In genomic region chr5:10656176-10656830, GRCh38 we compare ENCODE assay signal across 26 cellular contexts.
DNase-seq lines count a peak whose midpoint lies in the region; ATAC-seq, FAIRE-seq and TF ChIP-seq lines count a peak whose summit lies in the region.
"Had no signal": no experiment of that assay in that cellular context is flagged by ENCODE, and none has a peak within 500 bp of the region (broad histone marks: within the 10 kb centered on the region; RNA-seq: fewer than 3 reads in every experiment).

No MANE protein-coding gene starts in this region.

- ATAC-seq in IMR-90 (ENCODE audit: low read depth) (peak; percentile 16; the same call in 1 of the 2 replicates), GM19452 (IDR thresholded peaks at IDR 0.05; ENCODE audit: unreplicated experiment) (no peak), GM21786 (IDR thresholded peaks at IDR 0.05; ENCODE audit: unreplicated experiment) (no peak)
- ATAC-seq: heart left ventricle had no signal

- peaks cover 10% of the 10 kb centered on the region for H3K9me1 ChIP-seq in IMR-90 (ENCODE audit: insufficient read depth, low read length)

- no peak overlapping the region for H3K4me3 Mint-ChIP-seq in CD14-positive monocyte
- H3K4me3 Mint-ChIP-seq: activated CD4-positive, alpha-beta memory T cell treated with anti-CD3 and anti-CD28 coated beads, Interleukin-2, amount 10 ng/mL, durations not matched to agents 7 days and 5 days; CD4-positive, CD25-positive, alpha-beta regulatory T cell; endodermal cell; nephron had no signal

- no peaks in the 10 kb centered on the region for H3K36me3 Mint-ChIP-seq in CD14-positive monocyte

- H3K23me2 ChIP-seq in H1 (ENCODE audit: low read depth, low read length) = 0 out of 2 replicates have a peak, but pooled peaks cover 2% of the 10 kb centered on the region

- H4K5ac ChIP-seq in IMR-90 (ENCODE audit: low read depth, low read length) = no peak overlapping the region
- peak overlapping the region; percentile 1 for H4K5ac ChIP-seq in H1 (ENCODE audit: insufficient read length, low read depth, low read length)

- dilution Hi-C loops in IMR-90 (cut with HindIII; ENCODE audit: low sequenced_read_pairs, unreplicated experiment) = no loop called here

- H3K9me3 Mint-ChIP-seq in CD14-positive monocyte = no peaks in the 10 kb centered on the region
- H3K9me3 Mint-ChIP-seq: nephron had no signal

- H3K4me2 ChIP-seq in IMR-90 (ENCODE audit: low read depth, low read length) (no peak overlapping the region), H1 (ENCODE audit: insufficient read depth in 1 of 2, low read depth in 2 of 2, low read length in 2 of 2) (no peak overlapping the region), neuronal stem cell (ENCODE audit: insufficient read depth, low read length, poor library complexity, severe bottlenecking) (no peak overlapping the region)

- H4K8ac ChIP-seq in IMR-90 (ENCODE audit: low read depth in 2 of 2, low read length in 2 of 2) (no peak overlapping the region), H1 (ENCODE audit: extremely low read depth, insufficient read depth, low read length) (no peak overlapping the region), neuronal stem cell (ENCODE audit: low read depth, low read length) (no peak overlapping the region)

- DNase-seq in CD14-positive monocyte (ENCODE audit: low spot score) = peak; percentile 10
- DNase-seq in IMR-90 = peak; percentile 54
- DNase-seq in H1 (ENCODE audit: low read depth in 1 of 2, low spot score in 2 of 2) = no peak
- no peak for DNase-seq in neuronal stem cell (ENCODE audit: low spot score)
- no peak for DNase-seq in RCC 7860 (ENCODE audit: low spot score)
- DNase-seq in AML-193 (lab: John Stamatoyannopoulos, UW) = no peak
- DNase-seq: activated CD4-positive, alpha-beta memory T cell treated with anti-CD3 and anti-CD28 coated beads, Interleukin-2, amount 10 ng/mL, durations not matched to agents 7 days and 5 days; activated CD4-positive, CD25-positive, alpha-beta regulatory T cell; adrenal gland; CD4-positive, CD25-positive, alpha-beta regulatory T cell; cortex of kidney; DMS 273 treated with DMSO at 0.1 percent for 48 hours; heart left ventricle; left ventricle myocardium inferior; NCI-H1105 treated with DMSO at 0.1 percent for 48 hours; NCI-H2171 treated with DMSO at 0.1 percent for 48 hours; NCI-H526; stimulated activated CD8-positive, alpha-beta memory T cell treated with anti-CD3 and anti-CD28 coated beads, Interleukin-4, amount 100 ng/mL, for 48 hours; T1000 had no signal

- H2BK12ac ChIP-seq in H1 (ENCODE audit: low read depth, low read length) (peak overlapping the region; percentile 87; the same call in 1 of the 2 replicates), neuronal stem cell (ENCODE audit: low read length) (no peak overlapping the region)

- no peak overlapping the region for H2AFZ ChIP-seq in IMR-90 (replicated peaks; ENCODE audit: low read length, poor library complexity)
- H2AFZ ChIP-seq in H1 (ENCODE audit: low read length) = no peak overlapping the region
- no peak overlapping the region for H2AFZ ChIP-seq in neuronal stem cell (ENCODE audit: low read length)
- H2AFZ ChIP-seq: parathyroid adenoma had no signal

- CTCF ChIA-PET in IMR-90 (lab: Yijun Ruan, JAX) = interaction anchor here (1.5 kb wide), 1 partner anchor 526 kb away, joined by 3 read pairs; no protein-coding TSS in a partner anchor
- CTCF ChIA-PET in H1 (lab: Charles Lee; ENCODE audit: partially characterized antibody) = interaction anchor here (0.6 to 2.1 kb wide), 13 partner anchors 9 to 240 kb away, joined by 3 to 9 read pairs (median 4); no protein-coding TSS in a partner anchor

- POLR2A ChIA-PET in IMR-90 (lab: Charles Lee; ENCODE audit: unreplicated experiment) = no interaction called here
- POLR2A ChIA-PET in H1 (lab: Charles Lee; ENCODE audit: partially characterized antibody) = interaction anchor here (0.6 kb wide), 1 partner anchor 10 kb away, joined by 3 read pairs; no protein-coding TSS in a partner anchor

- peaks cover 0 to 2% (median 0%) of the 10 kb centered on the region in 3 donors for H3K27me3 Mint-ChIP-seq in CD14-positive monocyte (ENCODE audit: low read depth in 3 of 3)
- H3K27me3 Mint-ChIP-seq: activated CD4-positive, alpha-beta memory T cell treated with anti-CD3 and anti-CD28 coated beads, Interleukin-2, amount 10 ng/mL, durations not matched to agents 7 days and 5 days; CD4-positive, CD25-positive, alpha-beta regulatory T cell had no signal

- H3K56ac ChIP-seq in IMR-90 (ENCODE audit: extremely low read depth, insufficient read depth, low read length) (no peak overlapping the region), H1 (replicated peaks; ENCODE audit: insufficient read length, low read depth, low read length) (no peak overlapping the region)

- no peak overlapping the region for H3K4me3 ChIP-seq in IMR-90 (ENCODE audit: insufficient read depth, low read depth, low read length)
- no peak overlapping the region for H3K4me3 ChIP-seq in H1 (ENCODE audit: extremely low read depth in 1 of 4, insufficient read depth in 2 of 4, low read depth in 3 of 4, low read length in 4 of 4)
- H3K4me3 ChIP-seq in neuronal stem cell (ENCODE audit: low read length in 2 of 2) = peak overlapping the region in 1 of 2 donors; percentile 8
- H3K4me3 ChIP-seq: adrenal gland, cardiac muscle cell, heart left ventricle, left ventricle myocardium inferior, vagina had no signal

- H3K27ac ChIP-seq in IMR-90 (ENCODE audit: insufficient read depth, low read length) = no peak overlapping the region
- H3K27ac ChIP-seq in H1 (ENCODE audit: low read depth, low read length) = no peak overlapping the region; the same call in 1 of the 2 replicates
- no peak overlapping the region for H3K27ac ChIP-seq in neuronal stem cell (replicated peaks; ENCODE audit: low read length)
- H3K27ac ChIP-seq: adrenal gland, cardiac muscle cell, heart left ventricle, left ventricle myocardium inferior, parathyroid adenoma, vagina had no signal

- peaks cover 0 to 15% of the 10 kb centered on the region in 2 experiments; a peak in 2 of 4 replicates for H3K79me1 ChIP-seq in IMR-90 (ENCODE audit: low read depth in 1 of 2, low read length in 2 of 2)
- H3K79me1 ChIP-seq in H1 (ENCODE audit: low read depth, low read length) = peaks cover 4% of the 10 kb centered on the region; the same call in 1 of the 2 replicates
- H3K79me1 ChIP-seq in neuronal stem cell (ENCODE audit: low read depth, low read length) = peaks cover 2% of the 10 kb centered on the region

- H4K20me1 ChIP-seq in IMR-90 (ENCODE audit: insufficient read depth, low read length) = peaks cover 28% of the 10 kb centered on the region
- H4K20me1 ChIP-seq in H1 (replicated peaks in 1 of 2; ENCODE audit: control insufficient read depth in 1 of 2, insufficient read depth in 2 of 2, low read length in 2 of 2) = peaks cover 0 to 3% of the 10 kb centered on the region in 2 experiments

- H3K4ac ChIP-seq in IMR-90 (ENCODE audit: low read depth, low read length) = no peak overlapping the region
- H3K4ac ChIP-seq in H1 (replicated peaks; ENCODE audit: insufficient read length, low read depth, low read length) = no peak overlapping the region
- H3K4ac ChIP-seq in neuronal stem cell (ENCODE audit: low read length) = no peak overlapping the region

- in situ Hi-C loops in IMR-90 (cut with MboI; ENCODE audit: low sequenced_read_pairs) = no loop called here

- intact Hi-C loops in CD14-positive monocyte (cut with micrococcal nuclease) (no loop called here), IMR-90 (cut with micrococcal nuclease) (no loop called here)

- H3K9me3 ChIP-seq in IMR-90 (ENCODE audit: control insufficient read depth, insufficient read depth, low read length) = no peaks in the 10 kb centered on the region; the same call in 1 of the 2 replicates
- no peaks in the 10 kb centered on the region for H3K9me3 ChIP-seq in H1 (ENCODE audit: insufficient read depth in 2 of 2, low read depth in 1 of 2, low read length in 1 of 2)
- H3K9me3 ChIP-seq in neuronal stem cell (replicated peaks in 1 of 2; ENCODE audit: control insufficient read depth in 2 of 2, insufficient read depth in 1 of 2, low read depth in 1 of 2, low read length in 2 of 2) = no peaks in the 10 kb centered on the region
- H3K9me3 ChIP-seq: adrenal gland, heart left ventricle, vagina had no signal

- H3K4me1 ChIP-seq in IMR-90 (ENCODE audit: control insufficient read depth, insufficient read depth, low read length) (peaks cover 2% of the 10 kb centered on the region; the same call in 1 of the 2 replicates), H1 (replicated peaks in 1 of 4; ENCODE audit: control insufficient read depth in 3 of 4, insufficient read depth in 4 of 4, low read length in 3 of 4) (peaks cover 2 to 13% (median 6%) of the 10 kb centered on the region in 4 experiments), neuronal stem cell (ENCODE audit: control insufficient read depth in 2 of 2, insufficient read depth in 1 of 2, low read depth in 1 of 2, low read length in 2 of 2) (peaks cover 8 to 10% of the 10 kb centered on the region in 2 donors)
- H3K4me1 ChIP-seq: adrenal gland, parathyroid adenoma had no signal

- no peak for TF ChIP-seq EP300 in H1 (IDR thresholded peaks at IDR 0.05; ENCODE audit: borderline replicate concordance in 1 of 2, low read depth in 2 of 2, low read length in 2 of 2)

- H3K27ac Mint-ChIP-seq in CD14-positive monocyte = no peak overlapping the region
- H3K27ac Mint-ChIP-seq: activated CD4-positive, alpha-beta memory T cell treated with anti-CD3 and anti-CD28 coated beads, Interleukin-2, amount 10 ng/mL, durations not matched to agents 7 days and 5 days; endodermal cell; nephron had no signal

- no peak overlapping the region for H4K91ac ChIP-seq in IMR-90 (ENCODE audit: insufficient read depth, low read depth, low read length)
- no peak overlapping the region for H4K91ac ChIP-seq in H1 (replicated peaks; ENCODE audit: insufficient read length, low read length)
- H4K91ac ChIP-seq in neuronal stem cell (ENCODE audit: low read depth, low read length, poor library complexity) = peak overlapping the region; percentile 6

- no peaks in the 10 kb centered on the region; a peak in 1 of 4 replicates for H3K79me2 ChIP-seq in H1 (ENCODE audit: control insufficient read depth in 1 of 2, insufficient read depth in 2 of 2, low read length in 2 of 2)
- H3K79me2 ChIP-seq: parathyroid adenoma had no signal

- TF ChIP-seq RAD21 in IMR-90 (IDR thresholded peaks at IDR 0.05; ENCODE audit: low read length) (no peak), H1 (IDR thresholded peaks at IDR 0.05 in 1 of 2, conservative IDR thresholded peaks at IDR 0.05 in 1 of 2; ENCODE audit: low read depth in 2 of 2, low read length in 2 of 2) (no peak)

- H2BK120ac ChIP-seq in IMR-90 (ENCODE audit: low read depth, low read length) (no peak overlapping the region), H1 (replicated peaks; ENCODE audit: low read depth, low read length) (no peak overlapping the region), neuronal stem cell (ENCODE audit: low read depth, low read length) (no peak overlapping the region)

- no peak overlapping the region for H3K23ac ChIP-seq in IMR-90 (ENCODE audit: low read depth, low read length)
- H3K23ac ChIP-seq in H1 (ENCODE audit: insufficient read length) = no peak overlapping the region
- H3K23ac ChIP-seq in neuronal stem cell (ENCODE audit: low read depth, low read length, poor library complexity) = no peak overlapping the region

- TF ChIP-seq CTCF in CD14-positive monocyte (IDR thresholded peaks at IDR 0.05) (no peak), IMR-90 (conservative IDR thresholded peaks at IDR 0.05; ENCODE audit: low read depth, low read length) (no peak), H1 (IDR thresholded peaks at IDR 0.05; ENCODE audit: control extremely low read depth in 1 of 3, insufficient read depth in 1 of 3, low read depth in 1 of 3, low read length in 3 of 3) (no peak)

- H2BK20ac ChIP-seq in IMR-90 (ENCODE audit: low read depth, low read length) = no peak overlapping the region
- peak overlapping the region; percentile 48; the same call in 1 of the 2 replicates for H2BK20ac ChIP-seq in H1 (ENCODE audit: low read length)

- H3K36me3 ChIP-seq in IMR-90 (ENCODE audit: control insufficient read depth, insufficient read depth, low read length) (peaks cover 47% of the 10 kb centered on the region; the same call in 1 of the 2 replicates), H1 (ENCODE audit: control insufficient read depth in 2 of 4, insufficient read depth in 4 of 4, low read length in 3 of 4) (peaks cover 0 to 3% (median under 1%) of the 10 kb centered on the region in 4 experiments; a peak in 4 of 8 replicates), neuronal stem cell (replicated peaks in 1 of 2; ENCODE audit: control insufficient read depth in 2 of 2, insufficient read depth in 2 of 2, low read length in 2 of 2) (no peaks in the 10 kb centered on the region)
- H3K36me3 ChIP-seq: adrenal gland, cardiac muscle cell, vagina had no signal

- H3K27me3 ChIP-seq in IMR-90 (ENCODE audit: control insufficient read depth, insufficient read depth, low read length) = no peaks in the 10 kb centered on the region; the same call in 1 of the 2 replicates
- no peaks in the 10 kb centered on the region for H3K27me3 ChIP-seq in H1 (replicated peaks in 1 of 4; ENCODE audit: control insufficient read depth in 3 of 4, extremely low read depth in 1 of 4, insufficient read depth in 3 of 4, low read length in 3 of 4)
- H3K27me3 ChIP-seq in neuronal stem cell (ENCODE audit: control insufficient read depth in 3 of 3, insufficient read depth in 3 of 3, low read depth in 1 of 3, low read length in 3 of 3) = no peaks in the 10 kb centered on the region
- H3K27me3 ChIP-seq: adrenal gland, cardiac muscle cell, heart left ventricle, vagina had no signal

- no peak overlapping the region for H3K14ac ChIP-seq in IMR-90 (replicated peaks; ENCODE audit: low read depth, low read length)
- no peak overlapping the region for H3K14ac ChIP-seq in H1 (ENCODE audit: insufficient read length)
- peak overlapping the region; percentile 5 for H3K14ac ChIP-seq in neuronal stem cell (ENCODE audit: low read length)

- no peaks in the 10 kb centered on the region for H3K4me1 Mint-ChIP-seq in CD14-positive monocyte
- H3K4me1 Mint-ChIP-seq: activated CD4-positive, alpha-beta memory T cell treated with anti-CD3 and anti-CD28 coated beads, Interleukin-2, amount 10 ng/mL, durations not matched to agents 7 days and 5 days; endodermal cell had no signal

- 73% methylated on average over 12 of the region's 12 CpGs; no CpG with 5 or more reads in 1 of the 2 experiments for WGBS in IMR-90 (ENCODE audit: extremely low coverage in 2 of 2, insufficient read length in 1 of 2), 2 experiments
- WGBS in H1 (ENCODE audit: extremely low coverage in 1 of 2, insufficient coverage in 1 of 2, insufficient read length in 1 of 2, insufficient replicate concordance in 2 of 2, low coverage in 1 of 2, low lambda C conversion rate in 2 of 2, missing lambda C conversion rate in 1 of 2), 2 experiments = 91% methylated on average over 12 of the region's 12 CpGs; no CpG with 5 or more reads in 1 of the 2 experiments
- WGBS in neuronal stem cell (ENCODE audit: extremely low coverage in 2 of 2, insufficient read length in 2 of 2, insufficient replicate concordance in 1 of 2), 2 donors = no CpG with 5 or more reads among the region's 12 CpGs

- no peak overlapping the region for H2BK15ac ChIP-seq in IMR-90 (ENCODE audit: low read depth, low read length)
- H2BK15ac ChIP-seq in H1 (ENCODE audit: low read length) = no peak overlapping the region
- no peak overlapping the region for H2BK15ac ChIP-seq in neuronal stem cell (ENCODE audit: low read length)

- TF ChIP-seq POLR2A in IMR-90 (IDR thresholded peaks at IDR 0.05; ENCODE audit: low read depth, low read length) (no peak), H1 (IDR thresholded peaks at IDR 0.05; ENCODE audit: control extremely low read depth in 1 of 2, low read depth in 2 of 2, low read length in 2 of 2) (no peak)

- H2AK9ac ChIP-seq in IMR-90 (replicated peaks; ENCODE audit: low read depth, low read length, poor library complexity) = no peak overlapping the region

- FAIRE-seq in H1 (lab: Jason Lieb, UNC) (no peak), RCC 7860 (lab: Jason Lieb, UNC) (no peak)

- H3K18ac ChIP-seq in IMR-90 (ENCODE audit: low read depth, low read length) (no peak overlapping the region), H1 (ENCODE audit: extremely low read depth, low read length) (no peak overlapping the region; the same call in 1 of the 2 replicates), neuronal stem cell (ENCODE audit: low read length) (peak overlapping the region; percentile 11)

- no peak overlapping the region for H2AK5ac ChIP-seq in IMR-90 (ENCODE audit: low read depth, low read length)
- H2AK5ac ChIP-seq in H1 (ENCODE audit: low read depth, low read length) = peak overlapping the region; percentile 82; the same call in 1 of the 2 replicates
- no peak overlapping the region for H2AK5ac ChIP-seq in neuronal stem cell (ENCODE audit: low read depth, low read length)

- BruUV-seq in IMR-90 (replicated peaks; lab: Mats Ljungman, UMichigan) = no TSS peak

- H3K9ac ChIP-seq in IMR-90 (ENCODE audit: low read depth, low read length) (no peak overlapping the region), H1 (replicated peaks in 1 of 4; ENCODE audit: extremely low read depth in 1 of 4, low read depth in 3 of 4, low read length in 3 of 4) (peak overlapping the region in 1 of 4 experiments; percentile 31; a peak in 2 of 7 replicates), neuronal stem cell (ENCODE audit: low read depth, low read length, poor library complexity) (no peak overlapping the region)
- H3K9ac ChIP-seq: parathyroid adenoma had no signal

- H2BK5ac ChIP-seq in IMR-90 (ENCODE audit: low read depth, low read length, poor library complexity, severe bottlenecking) (no peak overlapping the region), H1 (ENCODE audit: low read depth, low read length) (0 out of 2 replicates have a peak overlapping the region, but pooled peaks have one; percentile 60), neuronal stem cell (ENCODE audit: low read length) (no peak overlapping the region)

Comparison
In these comparisons a context has a peak if more than half of its experiments do, and no peak if none do; other contexts are left out.
1. DNase-seq: peak in CD14-positive monocyte (single experiment) and IMR-90 (single experiment); none in H1 (0 of 2), neuronal stem cell (single experiment), RCC 7860 (single experiment) and AML-193 (0 of 2).